ENCODE assay signal across 23 cellular contexts in the genomic region with DNA sequence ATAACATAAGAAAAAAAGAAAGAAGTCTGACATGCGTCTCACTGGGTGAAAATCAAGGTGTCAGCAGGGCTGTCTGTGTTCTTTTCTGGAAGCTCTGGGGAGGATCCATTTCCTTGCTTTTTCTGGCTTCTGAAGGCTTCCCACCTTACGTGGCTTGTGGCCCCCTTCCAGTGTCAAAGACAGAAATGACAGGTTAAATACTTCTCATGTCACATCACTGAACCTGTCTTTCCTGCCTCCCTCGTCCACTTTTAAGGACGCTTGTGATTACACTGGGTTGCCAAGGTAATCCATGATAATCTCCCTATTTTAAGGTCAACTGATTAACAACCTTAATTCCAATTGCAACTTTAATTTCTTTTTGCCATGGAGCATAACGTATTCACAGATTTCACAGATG.
"Had no signal": no experiment of that assay in that cellular context is flagged by ENCODE, and none has a peak within 500 bp of the region (broad histone marks: within the 10 kb centered on the region; RNA-seq: fewer than 3 reads in every experiment).

No MANE protein-coding gene starts in this region.

- H3K27ac ChIP-seq: SK-N-MC had no signal

- H3K4me3 ChIP-seq: SK-N-MC had no signal

- ATAC-seq: activated T-cell treated with anti-CD3 and anti-CD28 coated beads, Interleukin-2, amount 50 U/mL, for 4 hours; Panc1; Right ventricle myocardium inferior; T-cell had no signal

- DNase-seq: activated CD4-positive, alpha-beta memory T cell treated with anti-CD3 and anti-CD28 coated beads for 36 hours; activated CD4-positive, alpha-beta T cell treated with anti-CD3 and anti-CD28 coated beads, Interleukin-2, amount 10 ng/mL, durations not matched to agents 7 days and 5 days; activated CD4-positive, CD25-positive, alpha-beta regulatory T cell; activated CD8-positive, alpha-beta memory T cell treated with anti-CD3 and anti-CD28 coated beads for 24 hours; activated gamma-delta T cell; activated naive CD4-positive, alpha-beta T cell treated with anti-CD3 and anti-CD28 coated beads for 36 hours; activated T-cell treated with anti-CD3 and anti-CD28 coated beads, Interleukin-2, amount 50 U/mL, for 4 hours; amygdala; NCI-H1092; NCI-H1417 treated with DMSO at 0.1 percent for 48 hours; NCI-H1694; NCI-H2029; NCI-H510A treated with DMSO at 0.1 percent for 48 hours; NCI-H69; NK-92 treated with Interleukin-12 subunit alpha and Interleukin-12 subunit beta, amount 100 ng/mL, for 24 hours; OCI-M1; RPMI8226; T-cell; T-helper 2 cell; T1000 had no signal
